ENCODE assay signal across 8 cellular contexts in genomic region chr16:79767597-79768280, GRCh38.
DNase-seq lines count a peak whose midpoint lies in the region; ATAC-seq and TF ChIP-seq lines count a peak whose summit lies in the region.

No MANE protein-coding gene starts in this region.

- peak; percentile 67 for ATAC-seq in mucosa of descending colon
- ATAC-seq in GM18873 (IDR thresholded peaks at IDR 0.05; ENCODE audit: low FRiP score, unreplicated experiment), result no peak
- ATAC-seq in GM21381 (IDR thresholded peaks at IDR 0.05; ENCODE audit: unreplicated experiment), result no peak

- no peaks in the 10 kb centered on the region for H3K9me3 Mint-ChIP-seq in activated T-helper 2 cell treated with anti-CD3 and anti-CD28 coated beads, Interferon-gamma antibody, Interleukin-2, Interleukin-4, amounts not matched to agents 10 μg/mL and 5 μg/mL and 100 μg/mL, durations not matched to agents 14 hours and 24 hours and 36 hours

- no peak overlapping the region for H3K4me3 ChIP-seq in mucosa of descending colon

- intact Hi-C loops in mucosa of descending colon (cut with DNase I, micrococcal nuclease), result no loop called here
- intact Hi-C loops in activated T-helper 2 cell treated with anti-CD3 and anti-CD28 coated beads, Interferon-gamma antibody, Interleukin-2, Interleukin-4, amounts not matched to agents 10 μg/mL and 5 μg/mL and 100 μg/mL, durations not matched to agents 14 hours and 24 hours and 36 hours (cut with micrococcal nuclease), result loop anchor here (5.0 kb wide), 1 partner anchor 75 kb away; no protein-coding TSS in a partner anchor

- no peaks in the 10 kb centered on the region for H3K36me3 ChIP-seq in mucosa of descending colon (ENCODE audit: low read depth)

- H3K4me3 Mint-ChIP-seq in activated T-helper 2 cell treated with anti-CD3 and anti-CD28 coated beads, Interferon-gamma antibody, Interleukin-2, Interleukin-4, amounts not matched to agents 10 μg/mL and 5 μg/mL and 100 μg/mL, durations not matched to agents 14 hours and 24 hours and 36 hours (ENCODE audit: low read depth), result no peak overlapping the region

- H3K4me1 Mint-ChIP-seq in activated T-helper 2 cell treated with anti-CD3 and anti-CD28 coated beads, Interferon-gamma antibody, Interleukin-2, Interleukin-4, amounts not matched to agents 10 μg/mL and 5 μg/mL and 100 μg/mL, durations not matched to agents 14 hours and 24 hours and 36 hours (ENCODE audit: low read depth), result peaks cover 26% of the 10 kb centered on the region

- H3K9me3 ChIP-seq in mucosa of descending colon, result no peaks in the 10 kb centered on the region

- peak; percentile 15 for DNase-seq in HT-29 (ENCODE audit: low spot score)
- peak; percentile 24 to 36 for DNase-seq in dermis microvascular lymphatic vessel endothelial cell (ENCODE audit: low read depth in 2 of 2)
- peak; percentile 55 to 64 (median 59) for DNase-seq in mucosa of descending colon
- no peak for DNase-seq in activated T-cell treated with anti-CD3 and anti-CD28 coated beads, Interleukin-2, amount 50 U/mL, for 48 hours
- DNase-seq in activated T-helper 2 cell treated with anti-CD3 and anti-CD28 coated beads, Interferon-gamma antibody, Interleukin-2, Interleukin-4, amounts not matched to agents 10 μg/mL and 5 μg/mL and 100 μg/mL, durations not matched to agents 14 hours and 24 hours and 36 hours (ENCODE audit: low spot score), result no peak

- H3K4me1 ChIP-seq in mucosa of descending colon (ENCODE audit: low read depth), result peaks cover 44% of the 10 kb centered on the region

- TF ChIP-seq CTCF in 22Rv1 (IDR thresholded peaks at IDR 0.05) (peak; percentile 37), mucosa of descending colon (IDR thresholded peaks at IDR 0.05) (no peak)

- peak overlapping the region; percentile 33 for H3K27ac ChIP-seq in 22Rv1

- no peaks in the 10 kb centered on the region for H3K36me3 Mint-ChIP-seq in activated T-helper 2 cell treated with anti-CD3 and anti-CD28 coated beads, Interferon-gamma antibody, Interleukin-2, Interleukin-4, amounts not matched to agents 10 μg/mL and 5 μg/mL and 100 μg/mL, durations not matched to agents 14 hours and 24 hours and 36 hours (ENCODE audit: low read depth)

- no peak overlapping the region for H3K27ac Mint-ChIP-seq in activated T-helper 2 cell treated with anti-CD3 and anti-CD28 coated beads, Interferon-gamma antibody, Interleukin-2, Interleukin-4, amounts not matched to agents 10 μg/mL and 5 μg/mL and 100 μg/mL, durations not matched to agents 14 hours and 24 hours and 36 hours

- H3K27me3 Mint-ChIP-seq in activated T-helper 2 cell treated with anti-CD3 and anti-CD28 coated beads, Interferon-gamma antibody, Interleukin-2, Interleukin-4, amounts not matched to agents 10 μg/mL and 5 μg/mL and 100 μg/mL, durations not matched to agents 14 hours and 24 hours and 36 hours (ENCODE audit: low read depth), result peaks cover 21% of the 10 kb centered on the region

Comparison
In these comparisons a context has a peak if more than half of its experiments do, and no peak if none do; other contexts are left out.
1. DNase-seq: peak in HT-29 (single experiment), dermis microvascular lymphatic vessel endothelial cell (2 of 2) and mucosa of descending colon (3 of 3); none in activated T-cell treated with anti-CD3 and anti-CD28 coated beads, Interleukin-2, amount 50 U/mL, for 48 hours (0 of 2) and activated T-helper 2 cell treated with anti-CD3 and anti-CD28 coated beads, Interferon-gamma antibody, Interleukin-2, Interleukin-4, amounts not matched to agents 10 μg/mL and 5 μg/mL and 100 μg/mL, durations not matched to agents 14 hours and 24 hours and 36 hours (single experiment).